8 cellular contexts compared by ENCODE assay signal in the genomic region with DNA sequence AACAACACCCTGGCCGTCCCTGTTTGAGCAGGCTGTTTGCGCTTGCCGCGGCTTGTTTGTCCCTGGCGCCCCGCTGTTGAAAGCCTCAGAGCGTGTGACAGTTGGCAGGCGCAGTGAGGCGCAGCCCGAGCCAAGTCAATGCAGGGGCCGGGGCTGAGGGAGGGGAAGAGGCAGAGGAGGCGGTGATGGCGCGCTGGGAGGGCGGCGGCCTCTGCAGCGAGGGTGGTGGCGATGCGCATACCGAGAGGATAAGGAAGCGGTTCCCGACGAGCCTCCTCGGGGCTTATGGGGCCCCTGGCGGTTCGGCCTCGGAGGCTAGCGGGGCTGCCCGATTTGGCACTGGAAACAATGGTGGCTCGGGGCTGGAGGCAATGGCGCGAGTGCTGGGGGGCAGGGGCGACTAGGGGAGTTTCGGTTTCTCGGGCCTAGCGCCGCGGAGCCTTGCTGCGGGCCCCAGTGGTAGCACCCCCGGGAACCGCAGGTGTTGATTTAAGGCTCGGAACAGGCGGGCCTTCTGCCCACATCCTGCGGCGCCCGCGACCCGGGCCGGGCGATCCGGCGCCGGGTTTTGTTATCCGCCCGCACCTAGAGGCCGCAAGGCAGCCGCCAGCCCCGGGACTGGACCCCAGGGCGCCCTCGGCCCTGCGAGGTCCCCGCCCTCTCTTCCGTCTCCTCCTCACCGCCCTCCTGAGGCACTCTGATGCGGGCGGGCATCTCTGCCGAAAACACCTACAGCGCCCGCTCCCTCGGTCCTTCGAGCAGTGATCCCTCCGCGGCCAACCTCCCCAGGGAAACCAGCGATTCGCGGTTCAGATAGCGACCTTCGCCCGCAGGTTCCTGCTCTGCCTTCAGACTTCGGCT.
A peak's percentile ranks its signal among the peaks of the same experiment; 100 is the strongest.
DNase-seq lines count a peak whose midpoint lies in the region; ATAC-seq lines count a peak whose summit lies in the region.

No MANE protein-coding gene starts in this region.

- peak overlapping the region; percentile 90 for H3K27ac Mint-ChIP-seq in central memory CD8-positive, alpha-beta T cell (ENCODE audit: low read depth)

- DNase-seq in AG08396 (ENCODE audit: low spot score) (peak; percentile 90), NCI-H345 (lab: John Stamatoyannopoulos, UW) (peak; percentile 94), islet precursor cell (peak; percentile 97)
- peak; percentile 83 for DNase-seq in activated CD4-positive, CD25-positive, alpha-beta regulatory T cell treated with anti-CD3 and anti-CD28 coated beads, Interleukin-2, amount 50 U/mL, for 16 hours (ENCODE audit: low read depth, low spot score)
- DNase-seq in central memory CD8-positive, alpha-beta T cell (ENCODE audit: low spot score in 2 of 2): peak; percentile 91 to 94
- DNase-seq in stimulated activated CD4-positive, alpha-beta T cell treated with anti-CD3 and anti-CD28 coated beads, Interleukin-12 subunit alpha, Interleukin-12 subunit beta, amount 100 ng/mL, for 4 hours: peak; percentile 86

- ATAC-seq in GM19023 (IDR thresholded peaks at IDR 0.05; ENCODE audit: unreplicated experiment) (peak; percentile 67), HG03280 (IDR thresholded peaks at IDR 0.05; ENCODE audit: unreplicated experiment) (peak; percentile 65)
- peak; percentile 71 for ATAC-seq in central memory CD8-positive, alpha-beta T cell (replicated peaks; ENCODE audit: extremely low read depth, poor library complexity, severe bottlenecking)

- no peaks in the 10 kb centered on the region for H3K27me3 Mint-ChIP-seq in central memory CD8-positive, alpha-beta T cell

- peaks cover 50% of the 10 kb centered on the region for H3K4me1 Mint-ChIP-seq in central memory CD8-positive, alpha-beta T cell

- peaks cover 25% of the 10 kb centered on the region for H3K36me3 Mint-ChIP-seq in central memory CD8-positive, alpha-beta T cell (ENCODE audit: insufficient read depth)

- H3K9me3 Mint-ChIP-seq in central memory CD8-positive, alpha-beta T cell: no peaks in the 10 kb centered on the region

- H3K4me3 Mint-ChIP-seq in central memory CD8-positive, alpha-beta T cell: peak overlapping the region; percentile 83

Comparison
In these comparisons a context has a peak if more than half of its experiments do, and no peak if none do; other contexts are left out.
1. Peak in every context shown above with its lines: DNase-seq and ATAC-seq.